Comparison of ENCODE assay signal across 29 cellular contexts in genomic region chr7:99955247-99955646, GRCh38. TPM values are rescaled to one million over a fixed set of nuclear protein-coding genes. Genes with fewer than 3 reads are reported as not detected.
A peak's percentile ranks its signal among the peaks of the same experiment; 100 is the strongest.
DNase-seq lines count a peak whose midpoint lies in the region; ATAC-seq and TF ChIP-seq lines count a peak whose summit lies in the region.
"Had no signal": no experiment of that assay in that cellular context is flagged by ENCODE, and none has a peak within 500 bp of the region (broad histone marks: within the 10 kb centered on the region; RNA-seq: fewer than 3 reads in every experiment).

No MANE protein-coding gene starts in this region.

- ATAC-seq in activated T-helper 17 cell treated with anti-CD3 and anti-CD28 coated beads, Interleukin-2, amount 50 U/mL, for 72 hours (replicated peaks), result no peak
- ATAC-seq: activated naive CD4-positive, alpha-beta T cell treated with anti-CD3 and anti-CD28 coated beads, Interleukin-2, amount 50 U/mL, for 72 hours; psoas muscle; Right ventricle myocardium inferior; stimulated activated effector memory CD8-positive, alpha-beta T cell treated with anti-CD3 and anti-CD28 coated beads, Interleukin-12 subunit alpha, Interleukin-12 subunit beta, amount 100 ng/mL, for 72 hours; WTC11 had no signal

- no peak for TF ChIP-seq CTCF in 22Rv1 (IDR thresholded peaks at IDR 0.05)
- TF ChIP-seq CTCF in GM12865 (IDR thresholded peaks at IDR 0.05; ENCODE audit: insufficient read depth, low read depth, low read length, missing control alignments), result no peak
- TF ChIP-seq CTCF in thyroid gland (IDR thresholded peaks at IDR 0.05), result no peak

- peaks cover 28% of the 10 kb centered on the region for H3K27me3 Mint-ChIP-seq in activated T-helper 17 cell treated with anti-CD3 and anti-CD28 coated beads, Interleukin-2, amount 50 U/mL, for 72 hours
- peaks cover 7 to 16% (median 14%) of the 10 kb centered on the region in 3 donors for H3K27me3 Mint-ChIP-seq in immature natural killer cell (ENCODE audit: low read depth in 3 of 3)

- 87 to 93% methylated on average over 6 of the region's 6 CpGs for WGBS in thyroid gland, 2 donors

- DNase-seq in GM12865 (ENCODE audit: low read depth) (peak; percentile 28), kidney tubule cell (ENCODE audit: low spot score) (peak; percentile 62), thyroid gland (no peak), NCI-H774 (lab: John Stamatoyannopoulos, UW) (no peak), GM19240 (ENCODE audit: insufficient read length, low spot score) (no peak), immature natural killer cell (no peak)
- DNase-seq: activated CD4-positive, alpha-beta T cell treated with anti-CD3 and anti-CD28 coated beads, Interleukin-2, amount 50 U/mL, for 48 hours; activated CD8-positive, alpha-beta memory T cell treated with anti-CD3 and anti-CD28 coated beads, Interleukin-2, amount 50 U/mL, for 4 hours; central memory CD4-positive, alpha-beta T cell; GM23248; kidney glomerular epithelial cell; NCI-H1105; NCI-H1930; NCI-H2227 treated with DMSO at 0.1 percent for 48 hours; NCI-H82; psoas muscle; substantia nigra; T-helper 9 cell had no signal

- intact Hi-C loops in thyroid gland (cut with DNase I), result no loop called here

- no peaks in the 10 kb centered on the region for H3K36me3 Mint-ChIP-seq in activated T-helper 17 cell treated with anti-CD3 and anti-CD28 coated beads, Interleukin-2, amount 50 U/mL, for 72 hours (ENCODE audit: low read depth)
- H3K36me3 Mint-ChIP-seq in immature natural killer cell, result no peaks in the 10 kb centered on the region
- H3K36me3 Mint-ChIP-seq: activated naive CD4-positive, alpha-beta T cell treated with anti-CD3 and anti-CD28 coated beads, Interleukin-2, amount 50 U/mL, for 72 hours; stimulated activated effector memory CD8-positive, alpha-beta T cell treated with anti-CD3 and anti-CD28 coated beads, Interleukin-12 subunit alpha, Interleukin-12 subunit beta, amount 100 ng/mL, for 72 hours had no signal

- H3K4me3 ChIP-seq in GM12865 (ENCODE audit: low read depth, low read length), result no peak overlapping the region
- no peak overlapping the region for H3K4me3 ChIP-seq in thyroid gland (replicated peaks in 1 of 3)
- H3K4me3 ChIP-seq: ascending aorta, BLaER1, GM23248, psoas muscle, vagina had no signal

- no peaks in the 10 kb centered on the region for H3K9me3 ChIP-seq in thyroid gland
- H3K9me3 ChIP-seq: ascending aorta, neutrophil, psoas muscle, vagina had no signal

- no peaks in the 10 kb centered on the region for H3K4me1 ChIP-seq in thyroid gland
- H3K4me1 ChIP-seq: ascending aorta, BLaER1, psoas muscle, vagina had no signal

- H3K9me3 Mint-ChIP-seq in activated T-helper 17 cell treated with anti-CD3 and anti-CD28 coated beads, Interleukin-2, amount 50 U/mL, for 72 hours, result peaks cover 3% of the 10 kb centered on the region
- H3K9me3 Mint-ChIP-seq in immature natural killer cell, result peaks cover 0 to 3% (median 0%) of the 10 kb centered on the region in 6 donors
- H3K9me3 Mint-ChIP-seq: activated naive CD4-positive, alpha-beta T cell treated with anti-CD3 and anti-CD28 coated beads, Interleukin-2, amount 50 U/mL, for 72 hours; stimulated activated effector memory CD8-positive, alpha-beta T cell treated with anti-CD3 and anti-CD28 coated beads, Interleukin-12 subunit alpha, Interleukin-12 subunit beta, amount 100 ng/mL, for 72 hours had no signal

- no peak for TF ChIP-seq POLR2A in thyroid gland (IDR thresholded peaks at IDR 0.05)

- no peaks in the 10 kb centered on the region for H3K27me3 ChIP-seq in thyroid gland
- H3K27me3 ChIP-seq: ascending aorta, BLaER1, vagina had no signal

- H3K4me3 Mint-ChIP-seq in activated T-helper 17 cell treated with anti-CD3 and anti-CD28 coated beads, Interleukin-2, amount 50 U/mL, for 72 hours, result no peak overlapping the region
- H3K4me3 Mint-ChIP-seq in immature natural killer cell, result no peak overlapping the region
- H3K4me3 Mint-ChIP-seq: stimulated activated effector memory CD8-positive, alpha-beta T cell treated with anti-CD3 and anti-CD28 coated beads, Interleukin-12 subunit alpha, Interleukin-12 subunit beta, amount 100 ng/mL, for 72 hours; WTC11 had no signal

- peak overlapping the region; percentile 19; the same call in 1 of the 2 replicates for H3K27ac ChIP-seq in 22Rv1
- H3K27ac ChIP-seq in thyroid gland, result no peak overlapping the region
- H3K27ac ChIP-seq: ascending aorta, BLaER1, GM23248, neutrophil, psoas muscle, vagina had no signal

- H3K27ac Mint-ChIP-seq in activated T-helper 17 cell treated with anti-CD3 and anti-CD28 coated beads, Interleukin-2, amount 50 U/mL, for 72 hours, result peak overlapping the region; percentile 23
- no peak overlapping the region for H3K27ac Mint-ChIP-seq in immature natural killer cell
- H3K27ac Mint-ChIP-seq: stimulated activated effector memory CD8-positive, alpha-beta T cell treated with anti-CD3 and anti-CD28 coated beads, Interleukin-12 subunit alpha, Interleukin-12 subunit beta, amount 100 ng/mL, for 72 hours; WTC11 had no signal

- H3K36me3 ChIP-seq in thyroid gland, result no peaks in the 10 kb centered on the region
- H3K36me3 ChIP-seq: ascending aorta, BLaER1, neutrophil, vagina had no signal

- peaks cover 3% of the 10 kb centered on the region for H3K4me1 Mint-ChIP-seq in activated T-helper 17 cell treated with anti-CD3 and anti-CD28 coated beads, Interleukin-2, amount 50 U/mL, for 72 hours
- H3K4me1 Mint-ChIP-seq in immature natural killer cell, result no peaks in the 10 kb centered on the region

RNA-seq across cellular contexts. Expression of gene AZGP1, which starts 20.6 kb away (rescaled TPM):
- under 1 TPM; 0.19 to 0.43 TPM for total RNA-seq in activated T-helper 17 cell treated with anti-CD3 and anti-CD28 coated beads, Interleukin-2, amount 50 U/mL, for 72 hours
- total RNA-seq in thyroid gland, result 1 to 10 TPM in 3 of 4 donors, not detected in 1; 1.6 to 3.5 (median 3.1) TPM
- polyA plus RNA-seq in immature natural killer cell, result not detected
- total RNA-seq: ascending aorta, dermis microvascular lymphatic vessel endothelial cell, GM23248 had no signal
- polyA plus RNA-seq: GM23248 had no signal

RNA-seq across cellular contexts. Expression of gene GJC3, which starts 25.8 kb away (rescaled TPM):
- total RNA-seq in activated T-helper 17 cell treated with anti-CD3 and anti-CD28 coated beads, Interleukin-2, amount 50 U/mL, for 72 hours, result not detected
- total RNA-seq in thyroid gland, result not detected
- not detected for polyA plus RNA-seq in immature natural killer cell
- total RNA-seq: ascending aorta, GM23248, vagina had no signal
- polyA plus RNA-seq: GM23248 had no signal

RNA-seq across cellular contexts. Expression of gene TRIM4, which starts 35.9 kb away (rescaled TPM):
- total RNA-seq in activated T-helper 17 cell treated with anti-CD3 and anti-CD28 coated beads, Interleukin-2, amount 50 U/mL, for 72 hours, result 10 to 100 TPM; 27.2 to 29.9 TPM
- 10 to 100 TPM; 39.7 to 78.1 (median 59.3) TPM for total RNA-seq in thyroid gland
- polyA plus RNA-seq in immature natural killer cell, result 10 to 100 TPM; 14.0 to 23.9 (median 14.7) TPM

Comparison
In these comparisons a context has a peak if more than half of its experiments do, and no peak if none do; other contexts are left out.
1. DNase-seq: peak in GM12865 (single experiment) and kidney tubule cell (single experiment); none in thyroid gland (0 of 2), NCI-H774 (single experiment), GM19240 (single experiment) and immature natural killer cell (0 of 3).